In the genomic region with DNA sequence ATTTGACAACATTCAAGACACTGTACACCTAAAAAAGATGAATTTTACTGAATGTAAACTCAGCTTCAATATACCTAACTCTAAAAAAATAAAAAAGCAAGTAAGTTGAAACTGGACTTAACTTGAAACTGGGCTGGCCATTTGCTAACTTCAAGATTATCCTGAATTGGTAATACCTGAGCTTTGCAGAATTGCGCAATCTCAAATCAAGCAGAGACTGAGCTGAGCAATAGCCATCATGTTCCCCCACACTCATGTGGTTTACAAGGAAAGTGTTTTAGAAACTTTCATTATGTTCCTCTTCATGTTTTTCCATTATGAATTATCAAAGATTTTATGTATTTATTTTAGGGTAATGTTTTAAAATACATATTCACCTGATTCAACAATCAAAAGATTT, we compare ENCODE assay signal across 25 cellular contexts.
"Had no signal": no experiment of that assay in that cellular context is flagged by ENCODE, and none has a peak within 500 bp of the region (broad histone marks: within the 10 kb centered on the region; RNA-seq: fewer than 3 reads in every experiment).

No MANE protein-coding gene starts in this region.

- ATAC-seq: gastroesophageal sphincter; left cardiac atrium; left ventricle myocardium superior; naive thymus-derived CD4-positive, alpha-beta T cell; sciatic nerve; stimulated activated naive B cell treated with anti-CD40 and anti-IgM and Interleukin-4, amounts not matched to agents 10 μg/mL and 1 μg/mL and 100 μg/mL, for 72 hours had no signal

- DNase-seq: effector memory CD4-positive, alpha-beta T cell; esophagus squamous epithelium; foreskin fibroblast; glutamatergic neuron; immature natural killer cell; left cardiac atrium; left ventricle myocardium superior; naive thymus-derived CD4-positive, alpha-beta T cell; nephron progenitor cell; retina; stimulated activated CD4-positive, alpha-beta T cell treated with anti-CD3 and anti-CD28 coated beads, Interleukin-2, amount 100 ng/mL, for 24 hours; stimulated activated CD4-positive, alpha-beta T cell treated with anti-CD3 and anti-CD28 coated beads, Interleukin-4, amount 100 ng/mL, for 4 hours; stimulated activated naive B cell treated with anti-CD40 and anti-IgM and Interleukin-4, amounts not matched to agents 10 μg/mL and 1 μg/mL and 100 μg/mL, for 72 hours; stomach; substantia nigra; transverse colon had no signal

- H3K27ac ChIP-seq: epithelial cell of prostate, esophagus squamous epithelium, gastroesophageal sphincter, parathyroid adenoma, prostate gland, stomach, thoracic aorta, transverse colon had no signal

- H3K27me3 ChIP-seq: esophagus squamous epithelium, gastroesophageal sphincter, stomach, transverse colon had no signal

- H3K4me1 ChIP-seq: esophagus squamous epithelium, parathyroid adenoma, prostate gland, stomach, transverse colon had no signal

- H3K9me3 ChIP-seq: esophagus squamous epithelium, gastroesophageal sphincter, prostate gland, stomach, thoracic aorta, transverse colon had no signal

- H3K4me3 ChIP-seq: esophagus squamous epithelium, gastroesophageal sphincter, lung, prostate gland, stomach, thoracic aorta, transverse colon had no signal

- FAIRE-seq: endometrium, keratinocyte had no signal

- H2AFZ ChIP-seq: parathyroid adenoma had no signal

- H3K9ac ChIP-seq: parathyroid adenoma had no signal

- H3K36me3 ChIP-seq: prostate gland, thoracic aorta, transverse colon had no signal

- H3K79me2 ChIP-seq: parathyroid adenoma had no signal
